In the genomic region with DNA sequence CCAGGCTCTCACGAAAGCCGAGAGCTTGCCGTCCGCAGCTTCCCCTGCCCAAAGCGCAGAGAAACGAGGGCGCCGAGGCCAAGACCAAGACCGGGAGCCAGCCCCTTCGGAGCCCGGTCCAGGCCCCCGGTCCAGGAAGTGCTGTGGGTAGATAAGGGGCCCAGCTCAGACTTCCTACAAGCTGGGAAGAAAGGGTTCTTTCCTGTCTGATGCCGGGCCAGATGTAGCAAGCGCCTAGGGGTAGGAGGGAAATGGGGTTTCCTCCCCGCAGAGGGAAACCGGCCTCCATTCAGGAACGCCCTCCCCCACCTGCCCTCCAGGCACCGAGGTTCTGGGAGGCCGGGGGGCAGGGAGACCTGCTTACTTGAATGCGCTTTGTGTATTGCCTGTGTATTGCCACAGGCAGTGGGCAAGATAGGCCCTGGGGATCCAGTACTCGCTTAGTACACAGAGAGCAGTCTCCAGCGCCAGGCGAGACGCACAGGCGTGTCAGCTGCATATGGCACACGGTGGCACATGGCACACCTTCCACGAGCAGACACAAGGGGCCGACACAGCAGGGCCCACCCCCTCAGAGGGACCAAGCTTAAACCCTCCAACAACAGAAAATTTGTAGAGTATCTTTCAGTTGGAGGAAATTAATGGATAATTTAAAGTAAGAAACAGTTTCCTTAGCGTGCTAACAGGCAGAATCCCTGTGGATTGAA, we compare ENCODE assay signal across 2 cellular contexts.
TF ChIP-seq lines count a peak whose summit lies in the region.

No MANE protein-coding gene starts in this region.

TF ChIP-seq in endothelial cell of umbilical vein, 7 proteins besides CTCF, POLR2A, EP300 and RAD21:
- TF ChIP-seq MYC (IDR thresholded peaks at IDR 0.05; ENCODE audit: low read depth, low read length) (peak; percentile 28), EZH2 (IDR thresholded peaks at IDR 0.05; ENCODE audit: borderline replicate concordance, low read depth, low read length, severe bottlenecking) (no peak), POLR2AphosphoS5 (IDR thresholded peaks at IDR 0.05; ENCODE audit: insufficient read depth, low read depth, low read length) (peak; percentile 95), FOS (IDR thresholded peaks at IDR 0.05; ENCODE audit: borderline replicate concordance, insufficient read depth, low read length) (peak; percentile 48), JUN (IDR thresholded peaks at IDR 0.05; ENCODE audit: borderline replicate concordance, insufficient read depth, insufficient read length, low read depth) (no peak), GATA2 (IDR thresholded peaks at IDR 0.05; ENCODE audit: insufficient read depth, insufficient read length, low read depth, low read length) (peak; percentile 97)
- TF ChIP-seq, protein P1, sequence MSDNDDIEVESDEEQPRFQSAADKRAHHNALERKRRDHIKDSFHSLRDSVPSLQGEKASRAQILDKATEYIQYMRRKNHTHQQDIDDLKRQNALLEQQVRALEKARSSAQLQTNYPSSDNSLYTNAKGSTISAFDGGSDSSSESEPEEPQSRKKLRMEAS (IDR thresholded peaks at IDR 0.05; ENCODE audit: insufficient read depth, insufficient read length), result no peak

TF ChIP-seq in neural cell, 6 proteins besides CTCF, POLR2A, EP300 and RAD21:
- TF ChIP-seq, protein P2, sequence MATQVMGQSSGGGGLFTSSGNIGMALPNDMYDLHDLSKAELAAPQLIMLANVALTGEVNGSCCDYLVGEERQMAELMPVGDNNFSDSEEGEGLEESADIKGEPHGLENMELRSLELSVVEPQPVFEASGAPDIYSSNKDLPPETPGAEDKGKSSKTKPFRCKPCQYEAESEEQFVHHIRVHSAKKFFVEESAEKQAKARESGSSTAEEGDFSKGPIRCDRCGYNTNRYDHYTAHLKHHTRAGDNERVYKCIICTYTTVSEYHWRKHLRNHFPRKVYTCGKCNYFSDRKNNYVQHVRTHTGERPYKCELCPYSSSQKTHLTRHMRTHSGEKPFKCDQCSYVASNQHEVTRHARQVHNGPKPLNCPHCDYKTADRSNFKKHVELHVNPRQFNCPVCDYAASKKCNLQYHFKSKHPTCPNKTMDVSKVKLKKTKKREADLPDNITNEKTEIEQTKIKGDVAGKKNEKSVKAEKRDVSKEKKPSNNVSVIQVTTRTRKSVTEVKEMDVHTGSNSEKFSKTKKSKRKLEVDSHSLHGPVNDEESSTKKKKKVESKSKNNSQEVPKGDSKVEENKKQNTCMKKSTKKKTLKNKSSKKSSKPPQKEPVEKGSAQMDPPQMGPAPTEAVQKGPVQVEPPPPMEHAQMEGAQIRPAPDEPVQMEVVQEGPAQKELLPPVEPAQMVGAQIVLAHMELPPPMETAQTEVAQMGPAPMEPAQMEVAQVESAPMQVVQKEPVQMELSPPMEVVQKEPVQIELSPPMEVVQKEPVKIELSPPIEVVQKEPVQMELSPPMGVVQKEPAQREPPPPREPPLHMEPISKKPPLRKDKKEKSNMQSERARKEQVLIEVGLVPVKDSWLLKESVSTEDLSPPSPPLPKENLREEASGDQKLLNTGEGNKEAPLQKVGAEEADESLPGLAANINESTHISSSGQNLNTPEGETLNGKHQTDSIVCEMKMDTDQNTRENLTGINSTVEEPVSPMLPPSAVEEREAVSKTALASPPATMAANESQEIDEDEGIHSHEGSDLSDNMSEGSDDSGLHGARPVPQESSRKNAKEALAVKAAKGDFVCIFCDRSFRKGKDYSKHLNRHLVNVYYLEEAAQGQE (IDR thresholded peaks at IDR 0.05; ENCODE audit: borderline replicate concordance), result no peak
- TF ChIP-seq MXI1 (conservative IDR thresholded peaks at IDR 0.05; ENCODE audit: poor library complexity, severe bottlenecking) (no peak), EZH2 (IDR thresholded peaks at IDR 0.05; ENCODE audit: borderline replicate concordance, insufficient read depth, low read length, poor library complexity, severe bottlenecking) (no peak), TAF1 (IDR thresholded peaks at IDR 0.05; ENCODE audit: low read depth) (no peak), POLR2AphosphoS5 (IDR thresholded peaks at IDR 0.05) (no peak), SMC3 (conservative IDR thresholded peaks at IDR 0.05; ENCODE audit: poor library complexity) (no peak)
